In genomic region chr1:57024855-57025254, GRCh38 we compare ENCODE assay signal across 18 cellular contexts. TPM values are rescaled to one million over a fixed set of nuclear protein-coding genes. Genes with fewer than 3 reads are reported as not detected.
A peak's percentile ranks its signal among the peaks of the same experiment; 100 is the strongest.
DNase-seq lines count a peak whose midpoint lies in the region; ATAC-seq and TF ChIP-seq lines count a peak whose summit lies in the region.
"Had no signal": no experiment of that assay in that cellular context is flagged by ENCODE, and none has a peak within 500 bp of the region (broad histone marks: within the 10 kb centered on the region; RNA-seq: fewer than 3 reads in every experiment).

No MANE protein-coding gene starts in this region.

- DNase-seq in NCI-H1417 (lab: John Stamatoyannopoulos, UW) (peak in 2 of 3 experiments; percentile 9 to 64), NCI-H1417 treated with DMSO at 0.1 percent for 48 hours (lab: John Stamatoyannopoulos, UW) (no peak), ecto neural progenitor cell (ENCODE audit: low spot score) (peak; percentile 54), type B pancreatic cell (ENCODE audit: extremely low spot score, unreplicated experiment) (no peak)
- no peak for DNase-seq in naive thymus-derived CD4-positive, alpha-beta T cell
- no peak for DNase-seq in activated CD8-positive, alpha-beta memory T cell treated with anti-CD3 and anti-CD28 coated beads, Interleukin-2, amount 50 U/mL, for 4 hours
- no peak for DNase-seq in activated T-cell treated with anti-CD3 and anti-CD28 coated beads, Interleukin-2, amount 50 U/mL, for 48 hours
- DNase-seq: activated CD4-positive, alpha-beta T cell treated with anti-CD3 and anti-CD28 coated beads, Interleukin-2, amount 10 ng/mL, durations not matched to agents 7 days and 5 days; activated T-cell treated with anti-CD3 and anti-CD28 coated beads, Interleukin-2, amount 50 U/mL, for 72 hours; CD4-positive, alpha-beta memory T cell; cerebellar nuclear complex; gastrocnemius medialis; islet precursor cell; mucosa of descending colon; SJCRH30; T-helper 9 cell had no signal

- no peaks in the 10 kb centered on the region for H3K4me1 ChIP-seq in naive thymus-derived CD4-positive, alpha-beta T cell (ENCODE audit: control insufficient read depth in 2 of 2, insufficient read depth in 2 of 2, low read length in 2 of 2)
- H3K4me1 ChIP-seq: SJCRH30 had no signal

- H3K4me3 ChIP-seq in naive thymus-derived CD4-positive, alpha-beta T cell (ENCODE audit: low read length), result no peak overlapping the region
- H3K4me3 ChIP-seq: gastrocnemius medialis, mucosa of descending colon, SJCRH30 had no signal

- peaks cover 0 to 7% (median 3%) of the 10 kb centered on the region in 11 donors for H3K9me3 Mint-ChIP-seq in naive thymus-derived CD4-positive, alpha-beta T cell
- H3K9me3 Mint-ChIP-seq in type B pancreatic cell, result peaks cover 11% of the 10 kb centered on the region

- no peaks in the 10 kb centered on the region for H3K36me3 ChIP-seq in naive thymus-derived CD4-positive, alpha-beta T cell (ENCODE audit: control insufficient read depth in 2 of 3, insufficient read depth in 3 of 3, low read length in 3 of 3)
- H3K36me3 ChIP-seq: gastrocnemius medialis, SJCRH30 had no signal

- peak; percentile 42 for TF ChIP-seq CTCF in type B pancreatic cell (conservative IDR thresholded peaks at IDR 0.05)

- intact Hi-C loops in naive thymus-derived CD4-positive, alpha-beta T cell (cut with micrococcal nuclease), result no loop called here

- no peaks in the 10 kb centered on the region for H3K36me3 Mint-ChIP-seq in naive thymus-derived CD4-positive, alpha-beta T cell
- no peaks in the 10 kb centered on the region for H3K36me3 Mint-ChIP-seq in type B pancreatic cell

- no peak overlapping the region for H3K4me3 Mint-ChIP-seq in naive thymus-derived CD4-positive, alpha-beta T cell
- H3K4me3 Mint-ChIP-seq in type B pancreatic cell, result no peak overlapping the region
- H3K4me3 Mint-ChIP-seq: activated CD4-positive, alpha-beta T cell treated with anti-CD3 and anti-CD28 coated beads, Interleukin-2, amount 10 ng/mL, durations not matched to agents 7 days and 5 days; activated T-cell treated with anti-CD3 and anti-CD28 coated beads, Interleukin-2, amount 50 U/mL, for 72 hours; CD4-positive, alpha-beta memory T cell had no signal

- H3K9me3 ChIP-seq in naive thymus-derived CD4-positive, alpha-beta T cell (ENCODE audit: control insufficient read depth in 2 of 3, low read length in 3 of 3), result no peaks in the 10 kb centered on the region
- H3K9me3 ChIP-seq: gastrocnemius medialis, mucosa of descending colon, SJCRH30 had no signal

- POLR2A ChIA-PET in naive thymus-derived CD4-positive, alpha-beta T cell (lab: Charles Lee), result no interaction called here

- peaks cover 0 to 11% (median 0%) of the 10 kb centered on the region in 5 donors for H3K27me3 Mint-ChIP-seq in naive thymus-derived CD4-positive, alpha-beta T cell
- H3K27me3 Mint-ChIP-seq in type B pancreatic cell, result peaks cover 5% of the 10 kb centered on the region
- H3K27me3 Mint-ChIP-seq: activated CD4-positive, alpha-beta T cell treated with anti-CD3 and anti-CD28 coated beads, Interleukin-2, amount 10 ng/mL, durations not matched to agents 7 days and 5 days had no signal

- no peaks in the 10 kb centered on the region for H3K4me1 Mint-ChIP-seq in naive thymus-derived CD4-positive, alpha-beta T cell
- peaks cover 14% of the 10 kb centered on the region for H3K4me1 Mint-ChIP-seq in type B pancreatic cell (ENCODE audit: unreplicated experiment)
- H3K4me1 Mint-ChIP-seq: activated CD4-positive, alpha-beta T cell treated with anti-CD3 and anti-CD28 coated beads, Interleukin-2, amount 10 ng/mL, durations not matched to agents 7 days and 5 days; CD4-positive, alpha-beta memory T cell had no signal

- H3K27ac Mint-ChIP-seq in naive thymus-derived CD4-positive, alpha-beta T cell, result no peak overlapping the region
- no peak overlapping the region for H3K27ac Mint-ChIP-seq in type B pancreatic cell
- H3K27ac Mint-ChIP-seq: activated CD4-positive, alpha-beta T cell treated with anti-CD3 and anti-CD28 coated beads, Interleukin-2, amount 10 ng/mL, durations not matched to agents 7 days and 5 days; activated T-cell treated with anti-CD3 and anti-CD28 coated beads, Interleukin-2, amount 50 U/mL, for 72 hours; CD4-positive, alpha-beta memory T cell had no signal

- ATAC-seq in naive thymus-derived CD4-positive, alpha-beta T cell, result peak; percentile 24
- no peak for ATAC-seq in GM18873 (IDR thresholded peaks at IDR 0.05; ENCODE audit: low FRiP score, unreplicated experiment)
- ATAC-seq: activated T-cell treated with anti-CD3 and anti-CD28 coated beads, Interleukin-2, amount 50 U/mL, for 72 hours; gastrocnemius medialis; mucosa of descending colon had no signal

- CTCF ChIA-PET in naive thymus-derived CD4-positive, alpha-beta T cell (lab: Charles Lee), result no interaction called here

- no peaks in the 10 kb centered on the region for H3K27me3 ChIP-seq in naive thymus-derived CD4-positive, alpha-beta T cell (ENCODE audit: control insufficient read depth in 2 of 2, insufficient read depth in 2 of 2, low read length in 2 of 2)
- H3K27me3 ChIP-seq: gastrocnemius medialis, SJCRH30 had no signal

- no peak overlapping the region for H3K27ac ChIP-seq in naive thymus-derived CD4-positive, alpha-beta T cell (ENCODE audit: low read depth, low read length)
- H3K27ac ChIP-seq: gastrocnemius medialis, SJCRH30 had no signal

RNA-seq across cellular contexts. Expression of gene C8B, which starts 59.0 kb away (rescaled TPM):
- not detected for total RNA-seq in naive thymus-derived CD4-positive, alpha-beta T cell
- polyA plus RNA-seq in naive thymus-derived CD4-positive, alpha-beta T cell, result not detected
- total RNA-seq in type B pancreatic cell (ENCODE audit: low replicate concordance), result 0.68 and 0.76 TPM in 2 replicates
- total RNA-seq: activated CD4-positive, alpha-beta T cell treated with anti-CD3 and anti-CD28 coated beads, Interleukin-2, amount 10 ng/mL, durations not matched to agents 7 days and 5 days; activated T-cell treated with anti-CD3 and anti-CD28 coated beads, Interleukin-2, amount 50 U/mL, for 72 hours; CD4-positive, alpha-beta memory T cell; mucosa of descending colon; posterior vena cava; SJCRH30 had no signal
- polyA plus RNA-seq: CD4-positive, alpha-beta memory T cell had no signal

Comparison
In these comparisons a context has a peak if more than half of its experiments do, and no peak if none do; other contexts are left out.
1. DNase-seq: peak in NCI-H1417 (2 of 3) and ecto neural progenitor cell (single experiment); none in NCI-H1417 treated with DMSO at 0.1 percent for 48 hours (single experiment), naive thymus-derived CD4-positive, alpha-beta T cell (0 of 9), type B pancreatic cell (single experiment), activated CD8-positive, alpha-beta memory T cell treated with anti-CD3 and anti-CD28 coated beads, Interleukin-2, amount 50 U/mL, for 4 hours (single experiment) and activated T-cell treated with anti-CD3 and anti-CD28 coated beads, Interleukin-2, amount 50 U/mL, for 48 hours (0 of 2).